ENCODE assay signal across 10 cellular contexts in the genomic region with DNA sequence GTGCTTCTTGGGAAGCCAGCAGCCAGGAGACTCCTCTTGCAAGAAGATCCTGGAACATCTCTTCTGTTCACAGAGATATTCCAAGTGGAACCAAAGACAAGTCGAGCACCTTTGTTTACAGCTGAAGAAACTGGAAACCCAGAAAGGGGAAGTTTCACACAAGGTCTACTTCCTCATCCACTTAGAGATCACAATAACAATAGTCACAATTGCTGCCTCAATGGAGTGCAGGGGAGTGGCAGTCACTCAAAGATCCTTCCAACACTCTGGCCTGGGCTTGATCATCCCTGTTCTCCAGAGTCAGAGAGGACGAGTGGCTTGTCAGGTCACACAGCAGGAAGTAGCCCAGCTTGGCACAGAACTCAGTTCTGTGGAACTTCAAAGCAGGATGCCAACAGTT. TPM values are rescaled to one million over a fixed set of nuclear protein-coding genes. Genes with fewer than 3 reads are reported as not detected.
DNase-seq lines count a peak whose midpoint lies in the region; ATAC-seq and TF ChIP-seq lines count a peak whose summit lies in the region.
"Had no signal": no experiment of that assay in that cellular context is flagged by ENCODE, and none has a peak within 500 bp of the region (broad histone marks: within the 10 kb centered on the region; RNA-seq: fewer than 3 reads in every experiment).

No MANE protein-coding gene starts in this region.

- H3K36me3 ChIP-seq in spleen (no peaks in the 10 kb centered on the region), brain microvascular endothelial cell (replicated peaks) (no peaks in the 10 kb centered on the region)

- H3K27ac ChIP-seq in spleen (peak overlapping the region; percentile 58 to 90 (median 70)), substantia nigra (ENCODE audit: low read depth, low read length, poor library complexity, severe bottlenecking) (no peak overlapping the region), brain microvascular endothelial cell (no peak overlapping the region)
- H3K27ac ChIP-seq: 22Rv1 had no signal

- no peaks in the 10 kb centered on the region for H3K36me3 Mint-ChIP-seq in activated CD8-positive, alpha-beta T cell treated with anti-CD3 and anti-CD28 coated beads, Interleukin-2, amount 10 ng/mL, durations not matched to agents 7 days and 5 days (ENCODE audit: low read depth)
- no peaks in the 10 kb centered on the region for H3K36me3 Mint-ChIP-seq in activated CD8-positive, alpha-beta T cell treated with anti-CD3 and anti-CD28 coated beads for 36 hours (ENCODE audit: low read depth)

- POLR2A ChIA-PET in activated CD8-positive, alpha-beta T cell treated with anti-CD3 and anti-CD28 coated beads, Interleukin-2, amount 10 ng/mL, durations not matched to agents 7 days and 5 days (lab: Charles Lee) = no interaction called here
- POLR2A ChIA-PET in activated CD8-positive, alpha-beta T cell treated with anti-CD3 and anti-CD28 coated beads for 36 hours (lab: Charles Lee) = no interaction called here

- peaks cover 21 to 59% (median 43%) of the 10 kb centered on the region in 6 donors for H3K4me1 ChIP-seq in spleen

- CTCF ChIA-PET in activated CD8-positive, alpha-beta T cell treated with anti-CD3 and anti-CD28 coated beads, Interleukin-2, amount 10 ng/mL, durations not matched to agents 7 days and 5 days (lab: Charles Lee) = interaction anchor here (1.4 to 1.6 kb wide), 2 partner anchors 191 to 198 kb away, joined by 4 to 6 read pairs; no protein-coding TSS in a partner anchor
- CTCF ChIA-PET in activated CD8-positive, alpha-beta T cell treated with anti-CD3 and anti-CD28 coated beads for 36 hours (lab: Charles Lee) = no interaction called here

- no peak for ATAC-seq in activated CD8-positive, alpha-beta T cell treated with anti-CD3 and anti-CD28 coated beads, Interleukin-2, amount 10 ng/mL, durations not matched to agents 7 days and 5 days
- ATAC-seq in activated CD8-positive, alpha-beta T cell treated with anti-CD3 and anti-CD28 coated beads for 36 hours = no peak
- peak; percentile 73 for ATAC-seq in HG03060 (IDR thresholded peaks at IDR 0.05; ENCODE audit: low read depth, unreplicated experiment)

- no peak for DNase-seq in activated CD8-positive, alpha-beta T cell treated with anti-CD3 and anti-CD28 coated beads, Interleukin-2, amount 10 ng/mL, durations not matched to agents 7 days and 5 days
- no peak for DNase-seq in activated CD8-positive, alpha-beta T cell treated with anti-CD3 and anti-CD28 coated beads for 36 hours
- DNase-seq in spleen (peak; percentile 35), substantia nigra (lab: John Stamatoyannopoulos, UW) (no peak), brain microvascular endothelial cell (no peak)
- DNase-seq in activated CD4-positive, CD25-positive, alpha-beta regulatory T cell treated with anti-CD3 and anti-CD28 coated beads, Interleukin-2, amount 50 U/mL, for 72 hours = no peak
- DNase-seq: activated CD4-positive, alpha-beta T cell treated with anti-CD3 and anti-CD28 coated beads, Interleukin-2, amount 10 ng/mL, durations not matched to agents 24 days and 14 days had no signal

- TF ChIP-seq POLR2A in Raji (IDR thresholded peaks at IDR 0.05; ENCODE audit: insufficient read depth, low read depth, low read length) = peak; percentile 15; the same call in 1 of the 2 replicates
- TF ChIP-seq POLR2A in spleen (IDR thresholded peaks at IDR 0.05) = no peak

- WGBS in spleen, 5 donors = 3 to 13% (median 4%) methylated on average over 2 of the region's 2 CpGs

- in situ Hi-C loops in brain microvascular endothelial cell (cut with HindIII; ENCODE audit: low pct_ligation_motif_present, low sequenced_read_pairs) = no loop called here

- intact Hi-C loops in activated CD8-positive, alpha-beta T cell treated with anti-CD3 and anti-CD28 coated beads for 36 hours (cut with micrococcal nuclease) = no loop called here
- intact Hi-C loops in spleen (cut with DNase I; ENCODE audit: low total_unique reads) = no loop called here

- H3K4me3 Mint-ChIP-seq in activated CD8-positive, alpha-beta T cell treated with anti-CD3 and anti-CD28 coated beads, Interleukin-2, amount 10 ng/mL, durations not matched to agents 7 days and 5 days = no peak overlapping the region
- H3K4me3 Mint-ChIP-seq in activated CD8-positive, alpha-beta T cell treated with anti-CD3 and anti-CD28 coated beads for 36 hours = no peak overlapping the region
- H3K4me3 Mint-ChIP-seq: activated CD4-positive, alpha-beta T cell treated with anti-CD3 and anti-CD28 coated beads, Interleukin-2, amount 10 ng/mL, durations not matched to agents 24 days and 14 days had no signal

- H3K27me3 Mint-ChIP-seq in activated CD8-positive, alpha-beta T cell treated with anti-CD3 and anti-CD28 coated beads, Interleukin-2, amount 10 ng/mL, durations not matched to agents 7 days and 5 days (ENCODE audit: low read depth) = no peaks in the 10 kb centered on the region
- H3K27me3 Mint-ChIP-seq in activated CD8-positive, alpha-beta T cell treated with anti-CD3 and anti-CD28 coated beads for 36 hours = no peaks in the 10 kb centered on the region

- H3K4me3 ChIP-seq in spleen (peak overlapping the region in 1 of 8 donors; percentile 30), brain microvascular endothelial cell (ENCODE audit: low read depth, low read length) (no peak overlapping the region)

- TF ChIP-seq CTCF in activated CD8-positive, alpha-beta T cell treated with anti-CD3 and anti-CD28 coated beads for 36 hours (IDR thresholded peaks at IDR 0.05) = no peak
- TF ChIP-seq CTCF in spleen (IDR thresholded peaks at IDR 0.05 in 8 of 11, conservative IDR thresholded peaks at IDR 0.05 in 3 of 11) (no peak), brain microvascular endothelial cell (IDR thresholded peaks at IDR 0.05; ENCODE audit: low read depth, low read length, missing control alignments) (no peak)

- peak overlapping the region; percentile 51 for H3K27ac Mint-ChIP-seq in activated CD8-positive, alpha-beta T cell treated with anti-CD3 and anti-CD28 coated beads, Interleukin-2, amount 10 ng/mL, durations not matched to agents 7 days and 5 days
- H3K27ac Mint-ChIP-seq in activated CD8-positive, alpha-beta T cell treated with anti-CD3 and anti-CD28 coated beads for 36 hours = no peak overlapping the region
- H3K27ac Mint-ChIP-seq: activated CD4-positive, alpha-beta T cell treated with anti-CD3 and anti-CD28 coated beads, Interleukin-2, amount 10 ng/mL, durations not matched to agents 24 days and 14 days had no signal

- H3K27me3 ChIP-seq in spleen (replicated peaks in 1 of 7) (no peaks in the 10 kb centered on the region), brain microvascular endothelial cell (replicated peaks) (no peaks in the 10 kb centered on the region)

- H3K9me3 ChIP-seq in spleen = no peaks in the 10 kb centered on the region

- H3K9me3 Mint-ChIP-seq in activated CD8-positive, alpha-beta T cell treated with anti-CD3 and anti-CD28 coated beads, Interleukin-2, amount 10 ng/mL, durations not matched to agents 7 days and 5 days (ENCODE audit: insufficient read depth) = no peaks in the 10 kb centered on the region
- H3K9me3 Mint-ChIP-seq in activated CD8-positive, alpha-beta T cell treated with anti-CD3 and anti-CD28 coated beads for 36 hours = no peaks in the 10 kb centered on the region
- H3K9me3 Mint-ChIP-seq: activated CD4-positive, alpha-beta T cell treated with anti-CD3 and anti-CD28 coated beads, Interleukin-2, amount 10 ng/mL, durations not matched to agents 24 days and 14 days had no signal

- H3K4me1 Mint-ChIP-seq in activated CD8-positive, alpha-beta T cell treated with anti-CD3 and anti-CD28 coated beads, Interleukin-2, amount 10 ng/mL, durations not matched to agents 7 days and 5 days (ENCODE audit: low read depth) = peaks cover 23% of the 10 kb centered on the region
- peaks cover 5% of the 10 kb centered on the region for H3K4me1 Mint-ChIP-seq in activated CD8-positive, alpha-beta T cell treated with anti-CD3 and anti-CD28 coated beads for 36 hours (ENCODE audit: low read depth)

RNA-seq across cellular contexts. Expression of a gene that starts 46.9 kb away (rescaled TPM):
- total RNA-seq in activated CD8-positive, alpha-beta T cell treated with anti-CD3 and anti-CD28 coated beads, Interleukin-2, amount 10 ng/mL, durations not matched to agents 7 days and 5 days = 10 to 100 TPM; 14.9 to 15.6 TPM
- 10 to 100 TPM; 13.3 to 14.3 TPM for total RNA-seq in activated CD8-positive, alpha-beta T cell treated with anti-CD3 and anti-CD28 coated beads for 36 hours
- 10 to 100 TPM; 22.6 to 32.6 (median 27.6) TPM for total RNA-seq in spleen
- 10 to 100 TPM; 11.9 to 17.0 (median 16.0) TPM for polyA plus RNA-seq in spleen

Comparison
In these comparisons a context has a peak if more than half of its experiments do, and no peak if none do; other contexts are left out.
1. H3K27ac ChIP-seq: peak in spleen (8 of 8); none in substantia nigra (single experiment) and brain microvascular endothelial cell (single experiment).